Comparison of ENCODE assay signal across 16 cellular contexts in the genomic region with DNA sequence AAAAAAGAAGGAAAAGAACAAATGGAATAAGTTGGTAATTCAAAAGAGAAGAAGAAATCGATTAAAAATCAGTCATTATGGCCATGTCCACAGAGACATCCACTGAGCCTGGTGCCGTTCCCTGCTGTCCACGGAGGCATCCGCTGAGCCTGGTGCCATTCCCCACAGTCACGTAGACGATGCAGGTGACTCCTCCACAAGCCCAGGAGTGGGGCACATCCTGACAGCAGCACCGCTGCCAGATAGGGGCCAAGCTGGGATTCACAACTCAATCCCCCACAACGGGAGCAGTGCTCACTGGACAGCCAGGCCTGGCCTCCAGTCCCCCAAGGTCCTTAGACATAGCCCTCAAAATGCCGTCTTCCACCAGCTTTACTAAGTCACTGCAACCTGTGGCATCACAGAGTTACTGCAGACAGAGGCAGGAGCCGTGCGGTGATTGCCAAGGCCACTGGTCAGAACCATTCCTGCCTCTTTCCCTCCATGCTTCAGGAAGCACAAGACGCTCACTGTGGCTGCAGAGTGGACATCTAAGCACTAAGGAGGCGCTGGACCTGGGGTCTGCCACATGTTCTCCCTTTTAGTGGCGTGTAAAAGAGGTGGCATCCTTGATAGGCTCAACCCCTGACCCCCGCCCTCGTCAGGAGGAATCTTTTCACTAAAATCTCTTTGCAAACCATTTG.
"Had no signal": no experiment of that assay in that cellular context is flagged by ENCODE, and none has a peak within 500 bp of the region (broad histone marks: within the 10 kb centered on the region; RNA-seq: fewer than 3 reads in every experiment).

No MANE protein-coding gene starts in this region.

- H3K27ac ChIP-seq: body of pancreas, cardiac muscle cell, SJSA1, tibial nerve had no signal

- ATAC-seq: activated CD4-positive, alpha-beta T cell treated with anti-CD3 and anti-CD28 coated beads for 36 hours; activated naive CD8-positive, alpha-beta T cell treated with anti-CD3 and anti-CD28 coated beads, Interleukin-2, amount 50 U/mL, for 24 hours; body of pancreas had no signal

- H3K4me1 ChIP-seq: body of pancreas, SJSA1, tibial nerve had no signal

- DNase-seq: activated B cell treated with CpG ODN at 0.5 μM for 24 hours; activated CD4-positive, alpha-beta T cell treated with anti-CD3 and anti-CD28 coated beads for 36 hours; activated CD4-positive, alpha-beta T cell treated with anti-CD3 and anti-CD28 coated beads, Interleukin-2, amount 50 U/mL, for 4 hours; activated gamma-delta T cell; activated naive CD4-positive, alpha-beta T cell treated with anti-CD3 and anti-CD28 coated beads, Interleukin-2, amount 50 U/mL, for 16 hours; activated naive CD8-positive, alpha-beta T cell treated with anti-CD3 and anti-CD28 coated beads, Interleukin-2, amount 50 U/mL, for 24 hours; activated T-cell treated with anti-CD3 and anti-CD28 coated beads for 4 hours; anterior cingulate cortex; body of pancreas; effector CD8-positive, alpha-beta T cell; foreskin melanocyte; stimulated activated CD4-positive, alpha-beta T cell treated with anti-CD3 and anti-CD28 coated beads, Interleukin-4, amount 100 ng/mL, for 4 hours; T-helper 9 cell had no signal

- H3K4me3 ChIP-seq: body of pancreas, cardiac muscle cell, SJSA1, tibial nerve had no signal

- H3K27me3 ChIP-seq: body of pancreas, cardiac muscle cell, tibial nerve had no signal

- H3K36me3 ChIP-seq: cardiac muscle cell, SJSA1, tibial nerve had no signal

- H3K9me3 ChIP-seq: body of pancreas had no signal
